In the genomic region with DNA sequence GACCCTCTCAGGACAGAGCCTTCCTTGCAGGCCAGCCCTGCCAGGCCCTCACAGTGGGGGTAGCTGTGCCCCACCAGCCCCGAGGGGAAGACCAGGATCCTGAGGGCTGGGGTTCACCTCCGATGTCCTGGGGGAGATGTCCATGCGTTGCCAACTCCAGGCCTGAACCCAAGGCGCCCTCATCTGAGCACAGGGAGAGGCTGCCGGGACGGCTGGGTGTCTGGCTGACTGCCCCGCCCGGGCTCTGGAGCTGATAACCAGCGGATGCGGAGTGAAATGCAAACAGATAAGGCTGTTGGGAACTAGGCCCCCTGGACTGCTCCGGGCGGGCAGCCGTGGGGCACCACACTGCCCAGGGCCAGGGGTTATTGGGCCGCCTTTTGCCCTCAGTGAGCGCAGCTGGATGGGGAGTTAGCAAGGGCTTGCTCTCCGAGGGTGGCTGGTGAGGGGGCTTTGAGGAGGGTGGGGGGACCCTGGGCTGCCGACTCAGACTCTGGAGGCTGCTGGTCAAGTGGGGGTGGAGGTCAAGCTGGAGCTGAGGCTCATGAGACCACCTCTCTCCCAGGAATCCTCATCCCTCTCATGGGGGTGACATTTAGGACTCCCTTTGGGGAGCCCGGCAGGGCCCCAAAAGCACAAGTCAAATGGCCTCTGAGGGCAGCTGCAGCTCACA, we compare ENCODE assay signal across 1 cellular context.
A peak's percentile ranks its signal among the peaks of the same experiment; 100 is the strongest.
TF ChIP-seq lines count a peak whose summit lies in the region.

No MANE protein-coding gene starts in this region.

TF ChIP-seq in HepG2, 621 proteins besides CTCF, POLR2A, EP300 and RAD21:
- 0 out of 2 replicates have a peak, but pooled peaks have one; percentile 39 for TF ChIP-seq PHF21A (CRISPR knock-in tag; IDR thresholded peaks at IDR 0.05)
- TF ChIP-seq ZNF564 (CRISPR knock-in tag; IDR thresholded peaks at IDR 0.05): no peak
- TF ChIP-seq RCOR2 (CRISPR knock-in tag; IDR thresholded peaks at IDR 0.05): no peak
- TF ChIP-seq ZNF878 (CRISPR knock-in tag; IDR thresholded peaks at IDR 0.05): no peak
- TF ChIP-seq ZFP82 (CRISPR knock-in tag; IDR thresholded peaks at IDR 0.05; ENCODE audit: borderline replicate concordance): no peak
- TF ChIP-seq ZNF337 (CRISPR knock-in tag; IDR thresholded peaks at IDR 0.05; ENCODE audit: borderline replicate concordance, low read depth): no peak
- no peak for TF ChIP-seq ZNF460 (CRISPR knock-in tag; IDR thresholded peaks at IDR 0.05; ENCODE audit: borderline replicate concordance)
- no peak for TF ChIP-seq FOXA1 (IDR thresholded peaks at IDR 0.05)
- TF ChIP-seq FOXA1 (CRISPR knock-in tag; IDR thresholded peaks at IDR 0.05): peak; percentile 29; the same call in 1 of the 2 replicates
- TF ChIP-seq, protein P1, sequence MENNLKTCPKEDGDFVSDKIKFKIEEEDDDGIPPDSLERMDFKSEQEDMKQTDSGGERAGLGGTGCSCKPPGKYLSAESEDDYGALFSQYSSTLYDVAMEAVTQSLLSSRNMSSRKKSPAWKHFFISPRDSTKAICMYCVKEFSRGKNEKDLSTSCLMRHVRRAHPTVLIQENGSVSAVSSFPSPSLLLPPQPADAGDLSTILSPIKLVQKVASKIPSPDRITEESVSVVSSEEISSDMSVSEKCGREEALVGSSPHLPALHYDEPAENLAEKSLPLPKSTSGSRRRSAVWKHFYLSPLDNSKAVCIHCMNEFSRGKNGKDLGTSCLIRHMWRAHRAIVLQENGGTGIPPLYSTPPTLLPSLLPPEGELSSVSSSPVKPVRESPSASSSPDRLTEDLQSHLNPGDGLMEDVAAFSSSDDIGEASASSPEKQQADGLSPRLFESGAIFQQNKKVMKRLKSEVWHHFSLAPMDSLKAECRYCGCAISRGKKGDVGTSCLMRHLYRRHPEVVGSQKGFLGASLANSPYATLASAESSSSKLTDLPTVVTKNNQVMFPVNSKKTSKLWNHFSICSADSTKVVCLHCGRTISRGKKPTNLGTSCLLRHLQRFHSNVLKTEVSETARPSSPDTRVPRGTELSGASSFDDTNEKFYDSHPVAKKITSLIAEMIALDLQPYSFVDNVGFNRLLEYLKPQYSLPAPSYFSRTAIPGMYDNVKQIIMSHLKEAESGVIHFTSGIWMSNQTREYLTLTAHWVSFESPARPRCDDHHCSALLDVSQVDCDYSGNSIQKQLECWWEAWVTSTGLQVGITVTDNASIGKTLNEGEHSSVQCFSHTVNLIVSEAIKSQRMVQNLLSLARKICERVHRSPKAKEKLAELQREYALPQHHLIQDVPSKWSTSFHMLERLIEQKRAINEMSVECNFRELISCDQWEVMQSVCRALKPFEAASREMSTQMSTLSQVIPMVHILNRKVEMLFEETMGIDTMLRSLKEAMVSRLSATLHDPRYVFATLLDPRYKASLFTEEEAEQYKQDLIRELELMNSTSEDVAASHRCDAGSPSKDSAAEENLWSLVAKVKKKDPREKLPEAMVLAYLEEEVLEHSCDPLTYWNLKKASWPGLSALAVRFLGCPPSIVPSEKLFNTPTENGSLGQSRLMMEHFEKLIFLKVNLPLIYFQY (CRISPR knock-in tag; IDR thresholded peaks at IDR 0.05; ENCODE audit: borderline replicate concordance): no peak
- TF ChIP-seq U2AF1 (optimal IDR thresholded peaks at IDR 0.05; ENCODE audit: low read depth, low read length): no peak
- TF ChIP-seq, protein P2, sequence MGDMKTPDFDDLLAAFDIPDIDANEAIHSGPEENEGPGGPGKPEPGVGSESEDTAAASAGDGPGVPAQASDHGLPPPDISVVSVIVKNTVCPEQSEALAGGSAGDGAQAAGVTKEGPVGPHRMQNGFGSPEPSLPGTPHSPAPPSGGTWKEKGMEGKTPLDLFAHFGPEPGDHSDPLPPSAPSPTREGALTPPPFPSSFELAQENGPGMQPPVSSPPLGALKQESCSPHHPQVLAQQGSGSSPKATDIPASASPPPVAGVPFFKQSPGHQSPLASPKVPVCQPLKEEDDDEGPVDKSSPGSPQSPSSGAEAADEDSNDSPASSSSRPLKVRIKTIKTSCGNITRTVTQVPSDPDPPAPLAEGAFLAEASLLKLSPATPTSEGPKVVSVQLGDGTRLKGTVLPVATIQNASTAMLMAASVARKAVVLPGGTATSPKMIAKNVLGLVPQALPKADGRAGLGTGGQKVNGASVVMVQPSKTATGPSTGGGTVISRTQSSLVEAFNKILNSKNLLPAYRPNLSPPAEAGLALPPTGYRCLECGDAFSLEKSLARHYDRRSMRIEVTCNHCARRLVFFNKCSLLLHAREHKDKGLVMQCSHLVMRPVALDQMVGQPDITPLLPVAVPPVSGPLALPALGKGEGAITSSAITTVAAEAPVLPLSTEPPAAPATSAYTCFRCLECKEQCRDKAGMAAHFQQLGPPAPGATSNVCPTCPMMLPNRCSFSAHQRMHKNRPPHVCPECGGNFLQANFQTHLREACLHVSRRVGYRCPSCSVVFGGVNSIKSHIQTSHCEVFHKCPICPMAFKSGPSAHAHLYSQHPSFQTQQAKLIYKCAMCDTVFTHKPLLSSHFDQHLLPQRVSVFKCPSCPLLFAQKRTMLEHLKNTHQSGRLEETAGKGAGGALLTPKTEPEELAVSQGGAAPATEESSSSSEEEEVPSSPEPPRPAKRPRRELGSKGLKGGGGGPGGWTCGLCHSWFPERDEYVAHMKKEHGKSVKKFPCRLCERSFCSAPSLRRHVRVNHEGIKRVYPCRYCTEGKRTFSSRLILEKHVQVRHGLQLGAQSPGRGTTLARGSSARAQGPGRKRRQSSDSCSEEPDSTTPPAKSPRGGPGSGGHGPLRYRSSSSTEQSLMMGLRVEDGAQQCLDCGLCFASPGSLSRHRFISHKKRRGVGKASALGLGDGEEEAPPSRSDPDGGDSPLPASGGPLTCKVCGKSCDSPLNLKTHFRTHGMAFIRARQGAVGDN (CRISPR knock-in tag; IDR thresholded peaks at IDR 0.05): peak; percentile 31; the same call in 1 of the 2 replicates
- TF ChIP-seq, protein P3, sequence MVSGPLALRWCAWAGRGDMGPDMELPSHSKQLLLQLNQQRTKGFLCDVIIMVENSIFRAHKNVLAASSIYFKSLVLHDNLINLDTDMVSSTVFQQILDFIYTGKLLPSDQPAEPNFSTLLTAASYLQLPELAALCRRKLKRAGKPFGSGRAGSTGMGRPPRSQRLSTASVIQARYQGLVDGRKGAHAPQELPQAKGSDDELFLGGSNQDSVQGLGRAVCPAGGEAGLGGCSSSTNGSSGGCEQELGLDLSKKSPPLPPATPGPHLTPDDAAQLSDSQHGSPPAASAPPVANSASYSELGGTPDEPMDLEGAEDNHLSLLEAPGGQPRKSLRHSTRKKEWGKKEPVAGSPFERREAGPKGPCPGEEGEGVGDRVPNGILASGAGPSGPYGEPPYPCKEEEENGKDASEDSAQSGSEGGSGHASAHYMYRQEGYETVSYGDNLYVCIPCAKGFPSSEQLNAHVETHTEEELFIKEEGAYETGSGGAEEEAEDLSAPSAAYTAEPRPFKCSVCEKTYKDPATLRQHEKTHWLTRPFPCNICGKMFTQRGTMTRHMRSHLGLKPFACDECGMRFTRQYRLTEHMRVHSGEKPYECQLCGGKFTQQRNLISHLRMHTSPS (CRISPR knock-in tag; IDR thresholded peaks at IDR 0.05; ENCODE audit: low read depth): peak; percentile 57; the same call in 1 of the 2 replicates
- TF ChIP-seq ETV5 (CRISPR knock-in tag; IDR thresholded peaks at IDR 0.05; ENCODE audit: borderline replicate concordance): peak; percentile 36; the same call in 1 of the 2 replicates
- TF ChIP-seq, protein P4, sequence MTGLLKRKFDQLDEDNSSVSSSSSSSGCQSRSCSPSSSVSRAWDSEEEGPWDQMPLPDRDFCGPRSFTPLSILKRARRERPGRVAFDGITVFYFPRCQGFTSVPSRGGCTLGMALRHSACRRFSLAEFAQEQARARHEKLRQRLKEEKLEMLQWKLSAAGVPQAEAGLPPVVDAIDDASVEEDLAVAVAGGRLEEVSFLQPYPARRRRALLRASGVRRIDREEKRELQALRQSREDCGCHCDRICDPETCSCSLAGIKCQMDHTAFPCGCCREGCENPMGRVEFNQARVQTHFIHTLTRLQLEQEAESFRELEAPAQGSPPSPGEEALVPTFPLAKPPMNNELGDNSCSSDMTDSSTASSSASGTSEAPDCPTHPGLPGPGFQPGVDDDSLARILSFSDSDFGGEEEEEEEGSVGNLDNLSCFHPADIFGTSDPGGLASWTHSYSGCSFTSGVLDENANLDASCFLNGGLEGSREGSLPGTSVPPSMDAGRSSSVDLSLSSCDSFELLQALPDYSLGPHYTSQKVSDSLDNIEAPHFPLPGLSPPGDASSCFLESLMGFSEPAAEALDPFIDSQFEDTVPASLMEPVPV (CRISPR knock-in tag; IDR thresholded peaks at IDR 0.05): no peak
- TF ChIP-seq ZNF121 (CRISPR knock-in tag; IDR thresholded peaks at IDR 0.05): peak; percentile 99
- TF ChIP-seq ZNF282 (IDR thresholded peaks at IDR 0.05; ENCODE audit: partially characterized antibody): no peak
- TF ChIP-seq CHD2 (IDR thresholded peaks at IDR 0.05; ENCODE audit: low read depth, low read length): no peak
- no peak for TF ChIP-seq MXD4 (CRISPR knock-in tag; IDR thresholded peaks at IDR 0.05)
- TF ChIP-seq, protein P5, sequence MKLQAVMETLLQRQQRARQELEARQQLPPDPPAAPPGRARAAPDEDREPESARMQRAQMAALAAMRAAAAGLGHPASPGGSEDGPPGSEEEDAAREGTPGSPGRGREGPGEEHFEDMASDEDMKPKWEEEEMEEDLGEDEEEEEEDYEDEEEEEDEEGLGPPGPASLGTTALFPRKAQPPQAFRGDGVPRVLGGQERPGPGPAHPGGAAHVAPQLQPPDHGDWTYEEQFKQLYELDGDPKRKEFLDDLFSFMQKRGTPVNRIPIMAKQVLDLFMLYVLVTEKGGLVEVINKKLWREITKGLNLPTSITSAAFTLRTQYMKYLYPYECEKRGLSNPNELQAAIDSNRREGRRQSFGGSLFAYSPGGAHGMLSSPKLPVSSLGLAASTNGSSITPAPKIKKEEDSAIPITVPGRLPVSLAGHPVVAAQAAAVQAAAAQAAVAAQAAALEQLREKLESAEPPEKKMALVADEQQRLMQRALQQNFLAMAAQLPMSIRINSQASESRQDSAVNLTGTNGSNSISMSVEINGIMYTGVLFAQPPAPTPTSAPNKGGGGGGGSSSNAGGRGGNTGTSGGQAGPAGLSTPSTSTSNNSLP (IDR thresholded peaks at IDR 0.05; ENCODE audit: low read depth, low read length): no peak
- peak; percentile 61 for TF ChIP-seq STAG1 (CRISPR knock-in tag; IDR thresholded peaks at IDR 0.05)
- TF ChIP-seq, protein P6, sequence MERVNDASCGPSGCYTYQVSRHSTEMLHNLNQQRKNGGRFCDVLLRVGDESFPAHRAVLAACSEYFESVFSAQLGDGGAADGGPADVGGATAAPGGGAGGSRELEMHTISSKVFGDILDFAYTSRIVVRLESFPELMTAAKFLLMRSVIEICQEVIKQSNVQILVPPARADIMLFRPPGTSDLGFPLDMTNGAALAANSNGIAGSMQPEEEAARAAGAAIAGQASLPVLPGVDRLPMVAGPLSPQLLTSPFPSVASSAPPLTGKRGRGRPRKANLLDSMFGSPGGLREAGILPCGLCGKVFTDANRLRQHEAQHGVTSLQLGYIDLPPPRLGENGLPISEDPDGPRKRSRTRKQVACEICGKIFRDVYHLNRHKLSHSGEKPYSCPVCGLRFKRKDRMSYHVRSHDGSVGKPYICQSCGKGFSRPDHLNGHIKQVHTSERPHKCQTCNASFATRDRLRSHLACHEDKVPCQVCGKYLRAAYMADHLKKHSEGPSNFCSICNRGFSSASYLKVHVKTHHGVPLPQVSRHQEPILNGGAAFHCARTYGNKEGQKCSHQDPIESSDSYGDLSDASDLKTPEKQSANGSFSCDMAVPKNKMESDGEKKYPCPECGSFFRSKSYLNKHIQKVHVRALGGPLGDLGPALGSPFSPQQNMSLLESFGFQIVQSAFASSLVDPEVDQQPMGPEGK (CRISPR knock-in tag; IDR thresholded peaks at IDR 0.05): peak; percentile 77
- 0 out of 2 replicates have a peak, but pooled peaks have one; percentile 41 for TF ChIP-seq ZNF563 (CRISPR knock-in tag; IDR thresholded peaks at IDR 0.05)
- TF ChIP-seq HNRNPL (IDR thresholded peaks at IDR 0.05; ENCODE audit: low read depth, low read length): peak; percentile 96
TF ChIP-seq in HepG2: peak in this region for 10.
